Comparison of ENCODE assay signal across 14 cellular contexts in genomic region chr12:120104924-120105323, GRCh38.
"Had no signal": no experiment of that assay in that cellular context is flagged by ENCODE, and none has a peak within 500 bp of the region (broad histone marks: within the 10 kb centered on the region; RNA-seq: fewer than 3 reads in every experiment).

No MANE protein-coding gene starts in this region.

- H3K27ac ChIP-seq: parathyroid adenoma, tibial nerve had no signal

- H2AFZ ChIP-seq: parathyroid adenoma had no signal

- H3K9ac ChIP-seq: parathyroid adenoma had no signal

- H3K9me3 Mint-ChIP-seq: activated naive CD4-positive, alpha-beta T cell treated with anti-CD3 and anti-CD28 coated beads for 36 hours; activated T-helper 2 cell treated with anti-CD3 and anti-CD28 coated beads, Interferon-gamma antibody, Interleukin-2, Interleukin-4, amounts not matched to agents 10 μg/mL and 5 μg/mL and 100 μg/mL, durations not matched to agents 14 hours and 24 hours and 36 hours; naive B cell had no signal

- H3K27me3 ChIP-seq: tibial nerve had no signal

- H3K27ac Mint-ChIP-seq: activated naive CD4-positive, alpha-beta T cell treated with anti-CD3 and anti-CD28 coated beads for 36 hours; activated T-helper 2 cell treated with anti-CD3 and anti-CD28 coated beads, Interferon-gamma antibody, Interleukin-2, Interleukin-4, amounts not matched to agents 10 μg/mL and 5 μg/mL and 100 μg/mL, durations not matched to agents 14 hours and 24 hours and 36 hours had no signal

- H3K4me3 ChIP-seq: tibial nerve had no signal

- H3K4me1 ChIP-seq: parathyroid adenoma had no signal

- H3K9me3 ChIP-seq: tibial nerve had no signal

- DNase-seq: activated CD4-positive, alpha-beta T cell treated with anti-CD3 and anti-CD28 coated beads, Interleukin-2, amount 50 U/mL, for 4 hours; activated naive CD4-positive, alpha-beta T cell treated with anti-CD3 and anti-CD28 coated beads for 36 hours; hippocampal formation; naive B cell; retina; stimulated activated CD4-positive, alpha-beta T cell treated with anti-CD3 and anti-CD28 coated beads, Interleukin-4, amount 100 ng/mL, for 24 hours; stimulated activated naive CD4-positive, alpha-beta T cell treated with Interleukin-2 at 50 U/mL for 16 hours; SW 1271; T-helper 9 cell had no signal

- ATAC-seq: activated CD4-positive, CD25-positive, alpha-beta regulatory T cell treated with anti-CD3 and anti-CD28 coated beads, Interleukin-2, amount 50 U/mL, for 24 hours; esophagus mucosa had no signal

- H3K27me3 Mint-ChIP-seq: naive B cell had no signal

- H3K4me3 Mint-ChIP-seq: activated naive CD4-positive, alpha-beta T cell treated with anti-CD3 and anti-CD28 coated beads for 36 hours had no signal
